In the genomic region with DNA sequence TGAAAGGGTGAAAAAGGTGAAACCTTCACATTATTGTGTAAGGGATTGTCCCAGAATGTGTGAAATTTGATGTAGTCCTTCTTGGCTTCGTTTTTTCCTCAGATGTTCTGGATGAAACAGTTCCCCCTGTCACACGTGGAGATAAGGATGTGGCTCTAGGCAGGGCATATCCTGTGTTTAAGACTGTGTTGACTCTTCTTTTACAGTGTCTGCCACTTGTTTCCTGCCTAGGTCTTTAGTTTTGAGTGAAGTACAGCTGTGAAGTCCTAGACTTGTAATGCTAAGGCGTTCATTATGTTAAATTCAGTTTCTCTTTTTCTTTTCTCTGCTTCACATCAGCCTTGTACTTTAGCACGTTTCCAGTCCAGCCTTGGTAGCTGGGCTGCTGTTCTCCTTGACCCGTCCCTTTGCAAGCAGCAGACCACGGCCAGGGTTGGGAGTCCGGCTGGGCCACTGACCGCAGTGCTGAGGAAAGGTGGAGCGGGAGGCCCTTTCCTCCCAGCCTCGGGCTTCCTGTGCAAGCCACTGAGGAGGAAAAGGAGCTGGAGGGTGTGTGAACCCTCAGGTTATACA, we compare ENCODE assay signal across 1 cellular context.
TF ChIP-seq lines count a peak whose summit lies in the region.

No MANE protein-coding gene starts in this region.

TF ChIP-seq in GM12878, 131 proteins besides CTCF, POLR2A, EP300 and RAD21:
- TF ChIP-seq ZNF24 (IDR thresholded peaks at IDR 0.05), result 0 out of 2 replicates have a peak, but pooled peaks have one; percentile 5
- no peak for TF ChIP-seq GABPA (IDR thresholded peaks at IDR 0.05; ENCODE audit: low read depth)
- no peak for TF ChIP-seq SMAD1 (IDR thresholded peaks at IDR 0.05; ENCODE audit: low read depth, partially characterized antibody)
- TF ChIP-seq ETV6 (conservative IDR thresholded peaks at IDR 0.05 in 1 of 2, IDR thresholded peaks at IDR 0.05 in 1 of 2; ENCODE audit: borderline replicate concordance in 1 of 2, low read depth in 1 of 2), result peak in 1 of 2 experiments; percentile 59; a peak in 1 of 4 replicates
- peak; percentile 57 for TF ChIP-seq RUNX3 (IDR thresholded peaks at IDR 0.05; ENCODE audit: low read length)
- TF ChIP-seq HDAC2 (IDR thresholded peaks at IDR 0.05), result no peak
- TF ChIP-seq SIX5 (IDR thresholded peaks at IDR 0.05; ENCODE audit: low read depth, low read length, severe bottlenecking), result no peak
- TF ChIP-seq BCL11A (IDR thresholded peaks at IDR 0.05; ENCODE audit: low read depth, low read length), result no peak
- TF ChIP-seq RBBP5 (conservative IDR thresholded peaks at IDR 0.05), result no peak
- TF ChIP-seq CREM (IDR thresholded peaks at IDR 0.05; ENCODE audit: low read depth), result peak; percentile 39; the same call in 1 of the 2 replicates
- 0 out of 2 replicates have a peak, but pooled peaks have one; percentile 24 for TF ChIP-seq ZNF687 (IDR thresholded peaks at IDR 0.05)
- no peak for TF ChIP-seq BRCA1 (IDR thresholded peaks at IDR 0.05; ENCODE audit: low read depth, low read length)
- peak; percentile 46; the same call in 1 of the 2 replicates for TF ChIP-seq RELB (IDR thresholded peaks at IDR 0.05; ENCODE audit: low read depth)
- TF ChIP-seq BMI1 (IDR thresholded peaks at IDR 0.05; ENCODE audit: borderline replicate concordance), result no peak
- no peak for TF ChIP-seq FOXM1 (IDR thresholded peaks at IDR 0.05; ENCODE audit: low read depth, low read length)
- no peak for TF ChIP-seq HDAC6 (IDR thresholded peaks at IDR 0.05; ENCODE audit: unreplicated experiment)
- TF ChIP-seq SMARCA5 (IDR thresholded peaks at IDR 0.05), result peak; percentile 30; the same call in 1 of the 2 replicates
- TF ChIP-seq NBN (IDR thresholded peaks at IDR 0.05), result 0 out of 2 replicates have a peak, but pooled peaks have one; percentile 37
- 0 out of 2 replicates have a peak, but pooled peaks have one; percentile 34 for TF ChIP-seq TAF1 (IDR thresholded peaks at IDR 0.05; ENCODE audit: borderline replicate concordance, low read depth, low read length)
- 0 out of 2 replicates have a peak, but pooled peaks have one; percentile 25 for TF ChIP-seq GATAD2B (conservative IDR thresholded peaks at IDR 0.05; ENCODE audit: low read depth)
- TF ChIP-seq EED (IDR thresholded peaks at IDR 0.05; ENCODE audit: low read depth), result peak; percentile 70
- TF ChIP-seq MEF2B (IDR thresholded peaks at IDR 0.05; ENCODE audit: partially characterized antibody, poor library complexity, severe bottlenecking), result no peak
- TF ChIP-seq, protein P1, sequence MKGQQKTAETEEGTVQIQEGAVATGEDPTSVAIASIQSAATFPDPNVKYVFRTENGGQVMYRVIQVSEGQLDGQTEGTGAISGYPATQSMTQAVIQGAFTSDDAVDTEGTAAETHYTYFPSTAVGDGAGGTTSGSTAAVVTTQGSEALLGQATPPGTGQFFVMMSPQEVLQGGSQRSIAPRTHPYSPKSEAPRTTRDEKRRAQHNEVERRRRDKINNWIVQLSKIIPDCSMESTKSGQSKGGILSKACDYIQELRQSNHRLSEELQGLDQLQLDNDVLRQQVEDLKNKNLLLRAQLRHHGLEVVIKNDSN (IDR thresholded peaks at IDR 0.05; ENCODE audit: borderline replicate concordance, extremely low read length, insufficient read depth, low read depth, low read length), result no peak
- TF ChIP-seq IKZF1 (conservative IDR thresholded peaks at IDR 0.05), result peak; percentile 46; the same call in 1 of the 2 replicates
- 0 out of 2 replicates have a peak, but pooled peaks have one; percentile 28 for TF ChIP-seq ZBTB40 (IDR thresholded peaks at IDR 0.05; ENCODE audit: borderline replicate concordance)
- peak; percentile 29 to 32; a peak in 2 of 4 replicates for TF ChIP-seq BHLHE40 (IDR thresholded peaks at IDR 0.05; ENCODE audit: borderline replicate concordance in 1 of 2, low read depth in 2 of 2, low read length in 1 of 2)
- peak; percentile 42 to 63; a peak in 2 of 4 replicates for TF ChIP-seq IKZF2 (IDR thresholded peaks at IDR 0.05)
- TF ChIP-seq ESRRA (IDR thresholded peaks at IDR 0.05; ENCODE audit: low read length), result no peak
- TF ChIP-seq PKNOX1 (IDR thresholded peaks at IDR 0.05), result peak; percentile 51
- TF ChIP-seq KDM1A (IDR thresholded peaks at IDR 0.05; ENCODE audit: borderline replicate concordance), result no peak
- 0 out of 2 replicates have a peak, but pooled peaks have one; percentile 39 for TF ChIP-seq WRNIP1 (IDR thresholded peaks at IDR 0.05; ENCODE audit: borderline replicate concordance, low read depth, low read length)
- TF ChIP-seq CHD2 (IDR thresholded peaks at IDR 0.05; ENCODE audit: borderline replicate concordance, low read depth, low read length), result no peak
- TF ChIP-seq MEF2A (IDR thresholded peaks at IDR 0.05; ENCODE audit: insufficient read depth, low read depth, low read length), result no peak
- peak; percentile 7; the same call in 1 of the 2 replicates for TF ChIP-seq JUNB (IDR thresholded peaks at IDR 0.05)
- no peak for TF ChIP-seq SIN3A (IDR thresholded peaks at IDR 0.05; ENCODE audit: low read depth, low read length)
TF ChIP-seq in GM12878: peak in this region for 18.
